In the genomic region with DNA sequence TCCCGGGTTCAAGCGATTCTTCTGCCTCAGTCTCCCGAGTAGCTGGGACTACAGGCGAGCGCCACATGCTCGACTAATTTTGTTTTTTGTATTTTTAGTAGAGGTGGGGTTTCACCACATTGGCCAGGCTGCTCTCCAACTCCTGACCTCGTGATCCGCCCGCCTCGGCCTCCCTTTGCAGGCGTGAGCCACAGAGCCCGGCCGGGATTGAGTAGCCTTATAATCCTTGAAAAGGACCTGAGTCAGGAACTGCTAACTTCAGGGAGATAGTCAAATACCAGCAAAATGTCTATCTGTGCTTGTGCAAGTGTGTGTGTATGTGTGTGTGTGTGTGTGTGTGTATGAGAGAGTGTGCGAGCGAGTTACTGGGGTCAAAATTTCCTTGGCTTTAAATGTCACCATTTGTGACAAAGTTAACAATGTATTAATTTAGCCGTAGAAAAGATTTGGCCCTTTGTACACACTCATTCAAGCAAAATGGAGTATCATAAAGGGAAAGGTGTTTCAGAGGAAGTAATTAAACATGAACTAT, we compare ENCODE assay signal across 8 cellular contexts. TPM values are rescaled to one million over a fixed set of nuclear protein-coding genes. Genes with fewer than 3 reads are reported as not detected.
DNase-seq lines count a peak whose midpoint lies in the region; ATAC-seq and TF ChIP-seq lines count a peak whose summit lies in the region.

No MANE protein-coding gene starts in this region.

- no peaks in the 10 kb centered on the region for H3F3A ChIP-seq in GM23338 (replicated peaks; ENCODE audit: low read depth)

- CTCF ChIA-PET in T-cell (lab: Charles Lee): interaction anchor here in 1 of 2 donors (1.0 kb wide), 1 partner anchor 199 kb away, joined by 4 read pairs; no protein-coding TSS in a partner anchor

- peaks cover 8% of the 10 kb centered on the region; the same call in 1 of the 2 replicates for H3K4me1 ChIP-seq in GM23338 (ENCODE audit: insufficient read depth)
- peaks cover 0 to 15% (median 9%) of the 10 kb centered on the region in 3 donors for H3K4me1 ChIP-seq in esophagus squamous epithelium

- peaks cover 35% of the 10 kb centered on the region for H3K79me2 ChIP-seq in GM23338 (replicated peaks; ENCODE audit: insufficient read depth)

- no peaks in the 10 kb centered on the region for H3K9me2 ChIP-seq in GM23338 (ENCODE audit: insufficient read depth)

- H3K4me3 Mint-ChIP-seq in GM23338: peak overlapping the region; percentile 93
- H3K4me3 Mint-ChIP-seq in T-cell: peak overlapping the region; percentile 56 to 98 (median 96)

- peak overlapping the region; percentile 83 for H3K4me2 ChIP-seq in GM23338

- H3K27me3 ChIP-seq in GM23338 (ENCODE audit: insufficient read depth) (no peaks in the 10 kb centered on the region), esophagus squamous epithelium (no peaks in the 10 kb centered on the region)

- 69 to 79% methylated on average over 10 to 12 of the region's 16 CpGs for WGBS in esophagus squamous epithelium, 2 donors

- H3K27ac ChIP-seq in GM23338 (ENCODE audit: low read depth) (peak overlapping the region; percentile 93; the same call in 1 of the 2 replicates), esophagus squamous epithelium (peak overlapping the region in 2 of 4 donors; percentile 96 to 99)

- POLR2A ChIA-PET in T-cell (lab: Charles Lee): interaction anchor here in 1 of 2 donors (0.5 to 0.6 kb wide), 2 partner anchors 888 to 1634 kb away, joined by 3 to 5 read pairs; no protein-coding TSS in a partner anchor

- no peak for TF ChIP-seq POLR2A in esophagus squamous epithelium (IDR thresholded peaks at IDR 0.05)

- DNase-seq in GM23338 (ENCODE audit: low spot score) (no peak), T-cell (no peak), fibroblast of the aortic adventitia (ENCODE audit: low read depth) (peak; percentile 2), retina (peak; percentile 24), esophagus squamous epithelium (lab: John Stamatoyannopoulos, UW) (no peak), T1000 (lab: John Stamatoyannopoulos, UW) (no peak), ureter (ENCODE audit: low spot score) (no peak)

- H2AFZ ChIP-seq in GM23338: no peak overlapping the region

- H3K27me3 Mint-ChIP-seq in GM23338 (ENCODE audit: insufficient read depth, low read depth, poor library complexity): no peaks in the 10 kb centered on the region
- H3K27me3 Mint-ChIP-seq in T-cell: no peaks in the 10 kb centered on the region

- no peaks in the 10 kb centered on the region for H4K20me1 ChIP-seq in GM23338 (replicated peaks; ENCODE audit: insufficient read depth)

- intact Hi-C loops in esophagus squamous epithelium (cut with DNase I): no loop called here

- H3K9me3 Mint-ChIP-seq in GM23338 (no peaks in the 10 kb centered on the region), T-cell (no peaks in the 10 kb centered on the region)

- peak overlapping the region; percentile 70 for H3K4me3 ChIP-seq in GM23338
- H3K4me3 ChIP-seq in fibroblast of the aortic adventitia (ENCODE audit: low read depth, low read length): peak overlapping the region; percentile 81
- H3K4me3 ChIP-seq in esophagus squamous epithelium: peak overlapping the region in 2 of 4 donors; percentile 81 to 84

- TF ChIP-seq CTCF in GM23338 (conservative IDR thresholded peaks at IDR 0.05; ENCODE audit: low read depth in 2 of 2) (no peak), fibroblast of the aortic adventitia (IDR thresholded peaks at IDR 0.05; ENCODE audit: insufficient read depth, low read length) (no peak), esophagus squamous epithelium (IDR thresholded peaks at IDR 0.05) (no peak)

- H3K27ac Mint-ChIP-seq in GM23338: peak overlapping the region; percentile 89
- peak overlapping the region; percentile 11 to 66 for H3K27ac Mint-ChIP-seq in T-cell

- no peaks in the 10 kb centered on the region for H3K9me3 ChIP-seq in esophagus squamous epithelium

- H3K4me1 Mint-ChIP-seq in GM23338: peaks cover 7% of the 10 kb centered on the region; the same call in 2 of the 3 replicates
- peaks cover 19 to 34% (median 23%) of the 10 kb centered on the region in 3 donors for H3K4me1 Mint-ChIP-seq in T-cell

- H3K36me3 Mint-ChIP-seq in GM23338 (ENCODE audit: low read depth): 0 out of 3 replicates have a peak, but pooled peaks cover 5% of the 10 kb centered on the region
- H3K36me3 Mint-ChIP-seq in T-cell: no peaks in the 10 kb centered on the region

- H3K36me3 ChIP-seq in GM23338 (ENCODE audit: insufficient read depth) (no peaks in the 10 kb centered on the region), esophagus squamous epithelium (no peaks in the 10 kb centered on the region)

- ATAC-seq in GM23338: no peak
- no peak for ATAC-seq in T-cell (replicated peaks in 1 of 4)
- no peak for ATAC-seq in HG03354 (IDR thresholded peaks at IDR 0.05; ENCODE audit: poor library complexity, severe bottlenecking, unreplicated experiment)

TF ChIP-seq in GM23338, 12 proteins besides CTCF, POLR2A, EP300 and RAD21 (continues in another document):
- no peak for TF ChIP-seq POLR2AphosphoS5 (IDR thresholded peaks at IDR 0.05; ENCODE audit: low read depth)
- TF ChIP-seq EZH2 (IDR thresholded peaks at IDR 0.05; ENCODE audit: low read depth, unreplicated experiment): no peak
- TF ChIP-seq ZNF331 (CRISPR knock-in tag; IDR thresholded peaks at IDR 0.05; ENCODE audit: low read depth): no peak
- no peak for TF ChIP-seq CREB1 (CRISPR knock-in tag; IDR thresholded peaks at IDR 0.05; ENCODE audit: low read depth)
- TF ChIP-seq EZH2phosphoT487 (IDR thresholded peaks at IDR 0.05; ENCODE audit: unreplicated experiment): no peak
- no peak for TF ChIP-seq ZNF114 (CRISPR knock-in tag; IDR thresholded peaks at IDR 0.05)
- TF ChIP-seq, protein P1, sequence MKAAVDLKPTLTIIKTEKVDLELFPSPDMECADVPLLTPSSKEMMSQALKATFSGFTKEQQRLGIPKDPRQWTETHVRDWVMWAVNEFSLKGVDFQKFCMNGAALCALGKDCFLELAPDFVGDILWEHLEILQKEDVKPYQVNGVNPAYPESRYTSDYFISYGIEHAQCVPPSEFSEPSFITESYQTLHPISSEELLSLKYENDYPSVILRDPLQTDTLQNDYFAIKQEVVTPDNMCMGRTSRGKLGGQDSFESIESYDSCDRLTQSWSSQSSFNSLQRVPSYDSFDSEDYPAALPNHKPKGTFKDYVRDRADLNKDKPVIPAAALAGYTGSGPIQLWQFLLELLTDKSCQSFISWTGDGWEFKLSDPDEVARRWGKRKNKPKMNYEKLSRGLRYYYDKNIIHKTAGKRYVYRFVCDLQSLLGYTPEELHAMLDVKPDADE (IDR thresholded peaks at IDR 0.05): no peak
- TF ChIP-seq STAT1 (IDR thresholded peaks at IDR 0.05; ENCODE audit: unreplicated experiment): no peak
- TF ChIP-seq NANOG (IDR thresholded peaks at IDR 0.05; ENCODE audit: borderline replicate concordance): no peak

RNA-seq across cellular contexts. Expression of gene KDM6A, which starts 1.8 kb away (rescaled TPM):
- total RNA-seq in GM23338 (2014; rRNA removed; shearing (Covaris generic)): 91.6 and 102 TPM in 2 replicates
- polyA plus RNA-seq in GM23338 (2016; fragmentation: Nextera tagmentation; extraction: Ambion mirVana): 14.9 and 22.8 TPM in 2 replicates
- total RNA-seq in T-cell: 10 to 100 TPM; 37.1 to 97.3 (median 55.7) TPM
- 8.7 and 20.6 TPM in 2 replicates for total RNA-seq in fibroblast of the aortic adventitia (ENCODE audit: low replicate concordance)
- total RNA-seq in esophagus squamous epithelium: 10 to 100 TPM; 24.4 to 29.7 (median 26.8) TPM
- 86.0 TPM for total RNA-seq in ureter

RNA-seq across cellular contexts. Expression of gene DUSP21, which starts 27.4 kb away (rescaled TPM):
- total RNA-seq in GM23338 (2014; rRNA removed; shearing (Covaris generic)): not detected in 2 replicates
- polyA plus RNA-seq in GM23338 (2016; fragmentation: Nextera tagmentation; extraction: Ambion mirVana): not detected in 2 replicates
- total RNA-seq in T-cell: not detected
- not detected in 2 replicates for total RNA-seq in fibroblast of the aortic adventitia (ENCODE audit: low replicate concordance)
- not detected for total RNA-seq in esophagus squamous epithelium
- total RNA-seq in ureter: not detected

Comparison
In these comparisons a context has a peak if more than half of its experiments do, and no peak if none do; other contexts are left out.
1. DNase-seq: peak in fibroblast of the aortic adventitia (single experiment) and retina (single experiment); none in GM23338 (single experiment), T-cell (0 of 34), esophagus squamous epithelium (single experiment), T1000 (single experiment) and ureter (single experiment).